Comparison of ENCODE assay signal across 17 cellular contexts in genomic region chr4:3807311-3807710, GRCh38. TPM values are rescaled to one million over a fixed set of nuclear protein-coding genes. Genes with fewer than 3 reads are reported as not detected.
DNase-seq lines count a peak whose midpoint lies in the region; ATAC-seq and TF ChIP-seq lines count a peak whose summit lies in the region.
"Had no signal": no experiment of that assay in that cellular context is flagged by ENCODE, and none has a peak within 500 bp of the region (broad histone marks: within the 10 kb centered on the region; RNA-seq: fewer than 3 reads in every experiment).

No MANE protein-coding gene starts in this region.

- H3K18ac ChIP-seq in neuronal stem cell (ENCODE audit: low read length): peak overlapping the region; percentile 21

- no peak overlapping the region for H2AK5ac ChIP-seq in neuronal stem cell (ENCODE audit: low read depth, low read length)

- H2BK12ac ChIP-seq in neuronal stem cell (ENCODE audit: low read length): no peak overlapping the region

- H3K9me3 Mint-ChIP-seq in endodermal cell: no peaks in the 10 kb centered on the region
- H3K9me3 Mint-ChIP-seq: CD8-positive, alpha-beta memory T cell; H9 had no signal

- peak overlapping the region; percentile 87 for H3K27ac Mint-ChIP-seq in endodermal cell

- no peaks in the 10 kb centered on the region for H3K36me3 ChIP-seq in endodermal cell (ENCODE audit: control insufficient read depth, insufficient read depth, low read length)
- no peaks in the 10 kb centered on the region for H3K36me3 ChIP-seq in neuronal stem cell (replicated peaks in 1 of 2; ENCODE audit: control insufficient read depth in 2 of 2, insufficient read depth in 2 of 2, low read length in 2 of 2)
- H3K36me3 ChIP-seq: BLaER1 had no signal

- no peaks in the 10 kb centered on the region for H3K36me3 Mint-ChIP-seq in endodermal cell (ENCODE audit: low read depth)
- H3K36me3 Mint-ChIP-seq: CD8-positive, alpha-beta memory T cell had no signal

- H3K79me1 ChIP-seq in neuronal stem cell (ENCODE audit: low read depth, low read length): no peaks in the 10 kb centered on the region

- H2BK5ac ChIP-seq in neuronal stem cell (ENCODE audit: low read length): no peak overlapping the region

- ATAC-seq in HG02973 (IDR thresholded peaks at IDR 0.05; ENCODE audit: unreplicated experiment): no peak

- DNase-seq in NCI-H82 (lab: John Stamatoyannopoulos, UW) (peak; percentile 29), NCI-H82 treated with DMSO at 0.1 percent for 48 hours (lab: John Stamatoyannopoulos, UW; ENCODE audit: unreplicated experiment) (no peak), endodermal cell (no peak), neuronal stem cell (ENCODE audit: low spot score) (no peak), NCI-H2081 (lab: John Stamatoyannopoulos, UW) (no peak), SK-N-DZ (ENCODE audit: low spot score) (no peak), HK-2 (ENCODE audit: unreplicated experiment) (no peak)
- DNase-seq: AML-193; Caco-2; CD8-positive, alpha-beta memory T cell; DND-41; GDM1; GM23248; H9 had no signal

- H3K4me3 Mint-ChIP-seq in endodermal cell: peak overlapping the region; percentile 35
- H3K4me3 Mint-ChIP-seq: H9 had no signal

- H3K4me3 ChIP-seq in endodermal cell (ENCODE audit: low read length) (peak overlapping the region; percentile 32), neuronal stem cell (ENCODE audit: low read length in 2 of 2) (no peak overlapping the region)
- H3K4me3 ChIP-seq: BLaER1, GM23248 had no signal

- peaks cover 17% of the 10 kb centered on the region for H3K27me3 Mint-ChIP-seq in endodermal cell (ENCODE audit: insufficient read depth)

- no peak overlapping the region for H3K4me2 ChIP-seq in neuronal stem cell (ENCODE audit: insufficient read depth, low read length, poor library complexity, severe bottlenecking)
- H3K4me2 ChIP-seq: BLaER1 had no signal

- H3K4me1 ChIP-seq in endodermal cell (ENCODE audit: control insufficient read depth, insufficient read depth, low read length): peaks cover 20% of the 10 kb centered on the region
- peaks cover 3 to 20% of the 10 kb centered on the region in 2 donors for H3K4me1 ChIP-seq in neuronal stem cell (ENCODE audit: control insufficient read depth in 2 of 2, insufficient read depth in 1 of 2, low read depth in 1 of 2, low read length in 2 of 2)
- H3K4me1 ChIP-seq: Caco-2 had no signal

- H4K91ac ChIP-seq in neuronal stem cell (ENCODE audit: low read depth, low read length, poor library complexity): no peak overlapping the region

- H2BK120ac ChIP-seq in neuronal stem cell (ENCODE audit: low read depth, low read length): no peak overlapping the region

- 74 to 89% methylated on average over 3 to 6 of the region's 6 CpGs for WGBS in endodermal cell (ENCODE audit: insufficient coverage in 1 of 2, insufficient read length in 1 of 2), 2 experiments
- no CpG with 5 or more reads among the region's 6 CpGs for WGBS in neuronal stem cell (ENCODE audit: extremely low coverage in 2 of 2, insufficient read length in 2 of 2, insufficient replicate concordance in 1 of 2), 2 donors

- H2AFZ ChIP-seq in neuronal stem cell (ENCODE audit: low read length): no peak overlapping the region
- H2AFZ ChIP-seq: GM23248 had no signal

- no peak overlapping the region for H2BK15ac ChIP-seq in neuronal stem cell (ENCODE audit: low read length)

- H3K9me3 ChIP-seq in endodermal cell (ENCODE audit: control insufficient read depth, low read length): no peaks in the 10 kb centered on the region
- H3K9me3 ChIP-seq in neuronal stem cell (replicated peaks in 1 of 2; ENCODE audit: control insufficient read depth in 2 of 2, insufficient read depth in 1 of 2, low read depth in 1 of 2, low read length in 2 of 2): peaks cover 0 to 3% of the 10 kb centered on the region in 2 donors
- H3K9me3 ChIP-seq: BLaER1, Caco-2 had no signal

- H3K4me1 Mint-ChIP-seq in endodermal cell: peaks cover 42% of the 10 kb centered on the region
- H3K4me1 Mint-ChIP-seq: CD8-positive, alpha-beta memory T cell had no signal

- no peak overlapping the region for H3K4ac ChIP-seq in neuronal stem cell (ENCODE audit: low read length)

- H3K9ac ChIP-seq in endodermal cell (ENCODE audit: extremely low read depth, low read length, poor library complexity, severe bottlenecking) (no peak overlapping the region), neuronal stem cell (ENCODE audit: low read depth, low read length, poor library complexity) (no peak overlapping the region)
- H3K9ac ChIP-seq: BLaER1, GM23248 had no signal

- peak; percentile 44 for TF ChIP-seq CTCF in endodermal cell (conservative IDR thresholded peaks at IDR 0.05)

- no peak overlapping the region for H3K23ac ChIP-seq in neuronal stem cell (ENCODE audit: low read depth, low read length, poor library complexity)

- H4K8ac ChIP-seq in neuronal stem cell (ENCODE audit: low read depth, low read length): no peak overlapping the region

- H3K27me3 ChIP-seq in endodermal cell (ENCODE audit: control insufficient read depth, insufficient read depth, low read length, poor library complexity, severe bottlenecking): no peaks in the 10 kb centered on the region
- H3K27me3 ChIP-seq in neuronal stem cell (ENCODE audit: control insufficient read depth in 3 of 3, insufficient read depth in 3 of 3, low read depth in 1 of 3, low read length in 3 of 3): peaks cover 0 to 21% (median 0%) of the 10 kb centered on the region in 3 experiments
- H3K27me3 ChIP-seq: BLaER1 had no signal

- no peak overlapping the region for H3K27ac ChIP-seq in endodermal cell (ENCODE audit: low read depth, low read length)
- H3K27ac ChIP-seq in neuronal stem cell (replicated peaks; ENCODE audit: low read length): no peak overlapping the region
- H3K27ac ChIP-seq: 22Rv1, BLaER1, GM23248 had no signal

- H3K14ac ChIP-seq in neuronal stem cell (ENCODE audit: low read length): no peak overlapping the region

RNA-seq across cellular contexts. Expression of gene ADRA2C, which starts 41.1 kb away (rescaled TPM):
- 10 to 100 TPM; 16.0 to 17.3 TPM for total RNA-seq in endodermal cell
- polyA plus RNA-seq in endodermal cell (2013, experiment 1 of 2): 6.2 TPM
- polyA plus RNA-seq in endodermal cell (2013, experiment 2 of 2): 6.1 TPM
- 7.7 TPM for polyA plus RNA-seq in neuronal stem cell (2013, experiment 1 of 2)
- polyA plus RNA-seq in neuronal stem cell (2013, experiment 2 of 2): 7.2 TPM
- polyA plus RNA-seq in SK-N-DZ (2014; cell fraction: cytosol; rRNA removed): 8.4 and 13.6 TPM in 2 replicates
- polyA plus RNA-seq in SK-N-DZ (2014; cell fraction: nucleus; rRNA removed): 5.9 and 7.5 TPM in 2 replicates
- total RNA-seq: CD8-positive, alpha-beta memory T cell had no signal
- polyA plus RNA-seq: CD8-positive, alpha-beta memory T cell had no signal
